Comparison of ENCODE assay signal across 24 cellular contexts in genomic region chr4:3192188-3192587, GRCh38. TPM values are rescaled to one million over a fixed set of nuclear protein-coding genes. Genes with fewer than 3 reads are reported as not detected.
DNase-seq lines count a peak whose midpoint lies in the region; ATAC-seq, FAIRE-seq and TF ChIP-seq lines count a peak whose summit lies in the region.
"Had no signal": no experiment of that assay in that cellular context is flagged by ENCODE, and none has a peak within 500 bp of the region (broad histone marks: within the 10 kb centered on the region; RNA-seq: fewer than 3 reads in every experiment).

No MANE protein-coding gene starts in this region.

- H3K23ac ChIP-seq in mesenchymal stem cell (ENCODE audit: low read length in 2 of 2) = no peak overlapping the region

- no peak for TF ChIP-seq EP300 in GM12878 (IDR thresholded peaks at IDR 0.05; ENCODE audit: borderline replicate concordance in 1 of 2, control insufficient read depth in 1 of 2, low read depth in 2 of 2, low read length in 2 of 2)

- POLR2A ChIA-PET in CD8-positive, alpha-beta T cell (lab: Charles Lee) = interaction anchor here (0.6 to 2.3 kb wide), 2 partner anchors 11 to 12 kb away, joined by 3 to 10 read pairs; no protein-coding TSS in a partner anchor
- POLR2A ChIA-PET in GM12878 (lab: Charles Lee) = no interaction called here

- H3K4me1 ChIP-seq in CD8-positive, alpha-beta T cell (ENCODE audit: insufficient read depth, low read length) = peaks cover 42% of the 10 kb centered on the region
- H3K4me1 ChIP-seq in GM12878 (ENCODE audit: control insufficient read depth, insufficient read depth, low read length) = no peaks in the 10 kb centered on the region
- H3K4me1 ChIP-seq in mesenchymal stem cell (ENCODE audit: control insufficient read depth, insufficient read depth, low read depth, low read length) = peaks cover 3% of the 10 kb centered on the region
- no peaks in the 10 kb centered on the region for H3K4me1 ChIP-seq in colonic mucosa
- H3K4me1 ChIP-seq: lower lobe of right lung, Peyer's patch, stomach, tibial nerve had no signal

- H2BK15ac ChIP-seq in mesenchymal stem cell (ENCODE audit: low read depth, poor library complexity, severe bottlenecking) = no peak overlapping the region

- H3K14ac ChIP-seq in mesenchymal stem cell (ENCODE audit: low read length in 2 of 2) = no peak overlapping the region

- no peak for TF ChIP-seq CTCF in CD8-positive, alpha-beta T cell (IDR thresholded peaks at IDR 0.05)
- TF ChIP-seq CTCF in HFFc6 (IDR thresholded peaks at IDR 0.05) (no peak), GM12878 (IDR thresholded peaks at IDR 0.05 in 2 of 3, conservative IDR thresholded peaks at IDR 0.05 in 1 of 3; ENCODE audit: control insufficient read depth in 2 of 3, extremely low read depth in 1 of 3, insufficient read depth in 1 of 3, low read depth in 3 of 3, low read length in 3 of 3) (no peak), colonic mucosa (IDR thresholded peaks at IDR 0.05) (no peak)

- no peaks in the 10 kb centered on the region for H3K79me2 ChIP-seq in GM12878 (ENCODE audit: control insufficient read depth, insufficient read depth, low read length)

- FAIRE-seq in GM12878 (lab: Jason Lieb, UNC) = no peak
- FAIRE-seq: TTC549 had no signal

- peaks cover 56% of the 10 kb centered on the region for H3K36me3 Mint-ChIP-seq in CD8-positive, alpha-beta T cell
- peaks cover 9% of the 10 kb centered on the region; the same call in 1 of the 2 replicates for H3K36me3 Mint-ChIP-seq in HFFc6 (ENCODE audit: low read depth)

- SMC1A ChIA-PET in GM12878 (lab: Charles Lee; ENCODE audit: uncharacterized antibody, unreplicated experiment) = interaction anchor here (0.8 to 2.1 kb wide), 3 partner anchors 15 to 132 kb away, joined by 3 to 5 read pairs (median 3); no protein-coding TSS in a partner anchor

- peak overlapping the region in 1 of 2 experiments; percentile 9 for H3K4ac ChIP-seq in mesenchymal stem cell (ENCODE audit: low read depth in 1 of 2, low read length in 2 of 2)

- in situ Hi-C loops in GM12878 (cut with MboI) = no loop called here

- peak; percentile 30 for ATAC-seq in CD8-positive, alpha-beta T cell
- ATAC-seq in GM12878 = peak; percentile 31; the same call in 1 of the 3 replicates
- ATAC-seq: lower lobe of right lung, sciatic nerve had no signal

- H3K18ac ChIP-seq in mesenchymal stem cell (ENCODE audit: low read depth in 1 of 2, low read length in 2 of 2) = peak overlapping the region; percentile 25 to 61

- no peak for TF ChIP-seq POLR2A in GM12878 (IDR thresholded peaks at IDR 0.05; ENCODE audit: low read depth, low read length)

- peak overlapping the region; percentile 26 for H3K27ac ChIP-seq in CD8-positive, alpha-beta T cell (ENCODE audit: low read depth, low read length)
- no peak overlapping the region; the same call in 1 of the 2 replicates for H3K27ac ChIP-seq in GM12878 (ENCODE audit: control insufficient read depth, insufficient read depth)
- H3K27ac ChIP-seq in mesenchymal stem cell (ENCODE audit: low read length, poor library complexity, severe bottlenecking) = peak overlapping the region; percentile 14
- no peak overlapping the region for H3K27ac ChIP-seq in colonic mucosa
- H3K27ac ChIP-seq: GM23248, KMS-11, lower lobe of right lung, Peyer's patch, stomach had no signal

- H3K9me3 Mint-ChIP-seq in CD8-positive, alpha-beta T cell = no peaks in the 10 kb centered on the region
- no peaks in the 10 kb centered on the region for H3K9me3 Mint-ChIP-seq in HFFc6
- H3K9me3 Mint-ChIP-seq: brain; CD4-positive, alpha-beta T cell; dendritic cell treated with granulocyte-macrophage colony-stimulating factor and Interleukin-4, amounts not matched to agents 40 ng/mL and 50 ng/mL, for 4 days had no signal

- peak in 1 of 7 experiments; percentile 48 for DNase-seq in CD8-positive, alpha-beta T cell
- DNase-seq in HFFc6 (no peak), GM12878 (ENCODE audit: low read depth, low spot score) (no peak), mesenchymal stem cell (no peak), GF-D8 (lab: John Stamatoyannopoulos, UW) (no peak), dedifferentiated amniotic fluid mesenchymal stem cell (ENCODE audit: extremely low spot score) (no peak), colonic mucosa (no peak)
- DNase-seq: activated CD4-positive, CD25-positive, alpha-beta regulatory T cell treated with anti-CD3 and anti-CD28 coated beads, Interleukin-2, amount 50 U/mL, for 72 hours; activated effector memory CD4-positive, alpha-beta T cell treated with Interleukin-2 at 50 U/mL for 16 hours; CD4-positive, alpha-beta T cell; GM23248; lower lobe of right lung; MV-4-11; NCI-H146; NCI-H510A treated with DMSO at 0.1 percent for 48 hours; Peyer's patch; stomach had no signal

- WGBS in GM12878 (ENCODE audit: insufficient coverage, insufficient replicate concordance, low lambda C conversion rate, missing lambda C conversion rate) = 61% methylated on average over 4 of the region's 4 CpGs
- 98% methylated on average over 4 of the region's 4 CpGs for WGBS in mesenchymal stem cell

- peak overlapping the region; percentile 42 for H2BK120ac ChIP-seq in mesenchymal stem cell (ENCODE audit: low read depth, low read length)

- no peak for TF ChIP-seq RAD21 in GM12878 (IDR thresholded peaks at IDR 0.05; ENCODE audit: insufficient read depth, low read depth, low read length)

- peaks cover 56% of the 10 kb centered on the region for H3K4me1 Mint-ChIP-seq in CD8-positive, alpha-beta T cell (ENCODE audit: low read depth)
- H3K4me1 Mint-ChIP-seq in HFFc6 (ENCODE audit: low read depth) = peaks cover 13% of the 10 kb centered on the region

- peak overlapping the region; percentile 43 for H4K91ac ChIP-seq in mesenchymal stem cell (ENCODE audit: low read length)

- H3K9me3 ChIP-seq in CD8-positive, alpha-beta T cell (ENCODE audit: low read length) = no peaks in the 10 kb centered on the region
- H3K9me3 ChIP-seq in GM12878 (replicated peaks; ENCODE audit: control insufficient read depth, insufficient read depth, low read length) (no peaks in the 10 kb centered on the region), mesenchymal stem cell (ENCODE audit: control insufficient read depth, low read length) (no peaks in the 10 kb centered on the region), colonic mucosa (no peaks in the 10 kb centered on the region)
- H3K9me3 ChIP-seq: lower lobe of right lung, Peyer's patch, stomach, tibial nerve had no signal

- no peak overlapping the region for H2BK5ac ChIP-seq in mesenchymal stem cell (ENCODE audit: low read depth, low read length, poor library complexity, severe bottlenecking)

- peak overlapping the region; percentile 75 for H3K27ac Mint-ChIP-seq in CD8-positive, alpha-beta T cell
- peak overlapping the region; percentile 62 for H3K27ac Mint-ChIP-seq in HFFc6
- H3K27ac Mint-ChIP-seq: CD4-positive, alpha-beta T cell; dendritic cell treated with granulocyte-macrophage colony-stimulating factor and Interleukin-4, amounts not matched to agents 40 ng/mL and 50 ng/mL, for 4 days; progenitor cell of endocrine pancreas had no signal

- H2AK5ac ChIP-seq in mesenchymal stem cell (ENCODE audit: low read length, severe bottlenecking) = peak overlapping the region; percentile 93

- H3K79me1 ChIP-seq in mesenchymal stem cell (replicated peaks; ENCODE audit: low read length, poor library complexity, severe bottlenecking) = peaks cover 25% of the 10 kb centered on the region

- BruUV-seq in GM12878 (replicated peaks; lab: Mats Ljungman, UMichigan) = no TSS peak

- CTCF ChIA-PET in CD8-positive, alpha-beta T cell (lab: Charles Lee) = interaction anchor here (0.9 to 6.4 kb wide), 6 partner anchors 11 to 288 kb away, joined by 3 to 48 read pairs (median 8); partner anchors contain the start of gene HGFAC
- CTCF ChIA-PET in GM12878 (lab: Yijun Ruan, JAX) = interaction anchor here (0.7 to 1.4 kb wide), 4 partner anchors 10 to 154 kb away, joined by 3 to 5 read pairs (median 3); no protein-coding TSS in a partner anchor

- RAD21 ChIA-PET in GM12878 (lab: Charles Lee; ENCODE audit: unreplicated experiment) = no interaction called here

- no peak overlapping the region for H3K4me3 ChIP-seq in CD8-positive, alpha-beta T cell (ENCODE audit: low read depth, low read length)
- H3K4me3 ChIP-seq in GM12878 = no peak overlapping the region
- H3K4me3 ChIP-seq in mesenchymal stem cell (ENCODE audit: insufficient read depth in 1 of 2, low read depth in 1 of 2, low read length in 2 of 2) = no peak overlapping the region
- H3K4me3 ChIP-seq in colonic mucosa = no peak overlapping the region
- H3K4me3 ChIP-seq: GM23248, lower lobe of right lung, Peyer's patch, stomach, tibial nerve had no signal

- H4K20me1 ChIP-seq in GM12878 (ENCODE audit: control insufficient read depth, insufficient read depth) = 0 out of 2 replicates have a peak, but pooled peaks cover 2% of the 10 kb centered on the region

- peaks cover 17% of the 10 kb centered on the region for H3K36me3 ChIP-seq in CD8-positive, alpha-beta T cell (ENCODE audit: insufficient read depth, low read length)
- H3K36me3 ChIP-seq in GM12878 (ENCODE audit: control insufficient read depth in 2 of 2, insufficient read depth in 2 of 2, low read length in 1 of 2) = peaks cover 27 to 44% of the 10 kb centered on the region in 2 experiments
- H3K36me3 ChIP-seq in mesenchymal stem cell (ENCODE audit: control insufficient read depth in 1 of 2, insufficient read depth in 2 of 2, low read depth in 1 of 2, low read length in 2 of 2) = peaks cover 41 to 81% of the 10 kb centered on the region in 2 experiments
- H3K36me3 ChIP-seq in colonic mucosa = peaks cover 14% of the 10 kb centered on the region

- H3K27me3 ChIP-seq in CD8-positive, alpha-beta T cell (ENCODE audit: insufficient read depth, low read length) = no peaks in the 10 kb centered on the region
- no peaks in the 10 kb centered on the region for H3K27me3 ChIP-seq in GM12878 (replicated peaks in 1 of 2; ENCODE audit: control insufficient read depth in 2 of 2, insufficient read depth in 2 of 2, low read length in 1 of 2)
- H3K27me3 ChIP-seq in mesenchymal stem cell (ENCODE audit: control insufficient read depth in 1 of 2, insufficient read depth in 1 of 2, low read length in 2 of 2) = no peaks in the 10 kb centered on the region
- no peaks in the 10 kb centered on the region for H3K27me3 ChIP-seq in colonic mucosa
- H3K27me3 ChIP-seq: Peyer's patch, stomach, tibial nerve had no signal

- no peak overlapping the region for H2AFZ ChIP-seq in GM12878 (ENCODE audit: control insufficient read depth, low read depth, low read length)
- H2AFZ ChIP-seq in mesenchymal stem cell (ENCODE audit: low read depth, low read length) = no peak overlapping the region
- H2AFZ ChIP-seq: GM23248 had no signal

- H3K4me2 ChIP-seq in GM12878 (ENCODE audit: control insufficient read depth, insufficient read depth) (no peak overlapping the region), mesenchymal stem cell (ENCODE audit: low read length, poor library complexity, severe bottlenecking) (no peak overlapping the region)
- H3K4me2 ChIP-seq: KMS-11 had no signal

- no peak overlapping the region for H3K9ac ChIP-seq in GM12878 (ENCODE audit: control insufficient read depth, insufficient read depth, low read length)
- H3K9ac ChIP-seq in mesenchymal stem cell (ENCODE audit: low read length) = no peak overlapping the region
- no peak overlapping the region for H3K9ac ChIP-seq in colonic mucosa (ENCODE audit: low read depth in 2 of 2, low read length in 2 of 2)
- H3K9ac ChIP-seq: GM23248, KMS-11 had no signal

- H2BK12ac ChIP-seq in mesenchymal stem cell (ENCODE audit: low read length in 2 of 2) = no peak overlapping the region

- intact Hi-C loops in CD8-positive, alpha-beta T cell (cut with DNase I, micrococcal nuclease) = loop anchor here in 1 of 2 experiments (5.0 kb wide), 1 partner anchor 690 kb away; no protein-coding TSS in a partner anchor
- intact Hi-C loops in GM12878 (cut with micrococcal nuclease; ENCODE audit: unreplicated experiment) (no loop called here), colonic mucosa (cut with DNase I) (loop anchor here (5.0 kb wide), 1 partner anchor 250 kb away; the partner anchor contains the start of gene HGFAC)

- H3K27me3 Mint-ChIP-seq in CD8-positive, alpha-beta T cell (ENCODE audit: low read depth) = no peaks in the 10 kb centered on the region
- no peaks in the 10 kb centered on the region; the same call in none of the 2 replicates for H3K27me3 Mint-ChIP-seq in HFFc6 (ENCODE audit: insufficient read depth)
- H3K27me3 Mint-ChIP-seq: brain; CD4-positive, alpha-beta T cell; dendritic cell treated with granulocyte-macrophage colony-stimulating factor and Interleukin-4, amounts not matched to agents 40 ng/mL and 50 ng/mL, for 4 days; progenitor cell of endocrine pancreas had no signal

- H3K4me3 Mint-ChIP-seq in CD8-positive, alpha-beta T cell = no peak overlapping the region
- no peak overlapping the region for H3K4me3 Mint-ChIP-seq in HFFc6
- H3K4me3 Mint-ChIP-seq: brain; CD4-positive, alpha-beta T cell; dendritic cell treated with granulocyte-macrophage colony-stimulating factor and Interleukin-4, amounts not matched to agents 40 ng/mL and 50 ng/mL, for 4 days had no signal

- H4K8ac ChIP-seq in mesenchymal stem cell (ENCODE audit: low read length) = no peak overlapping the region

RNA-seq across cellular contexts. Expression of gene MSANTD1, which starts 56.8 kb away (rescaled TPM):
- under 1 TPM; 0.39 to 0.76 TPM for total RNA-seq in CD8-positive, alpha-beta T cell
- total RNA-seq in HFFc6 (2021; fragmentation: NEBNext Ultra II Directional; extraction: Animal tissue kit (Norgen Biotek cat#: 25700)) = under 1 TPM; 0.09 to 0.35 (median 0.12) TPM
- total RNA-seq in GM12878 (2013; cell fraction: nucleolus; rRNA removed) = 3.4 and 3.6 TPM in 2 replicates
- total RNA-seq in GM12878 (2014; rRNA removed) = 0.11 and 0.28 TPM in 2 replicates
- total RNA-seq in GM12878 (2014; rRNA removed; fragmentation: Illumina TruSeq; extraction: Trizol) = 0.14 and 0.22 TPM in 2 replicates
- total RNA-seq in GM12878 (2021) = 0.37 and 0.87 TPM in 2 replicates
- polyA plus RNA-seq in GM12878 (2011; ENCODE audit: low read depth) = 0.16 TPM
- polyA plus RNA-seq in GM12878 (2011; rRNA removed) = 0.04 and 0.11 TPM in 2 replicates
- polyA plus RNA-seq in GM12878 (2011; cell fraction: cytosol; rRNA removed) = 0.04 and 0.10 TPM in 2 replicates
- 2.0 and 2.1 TPM in 2 replicates for polyA plus RNA-seq in GM12878 (2011; cell fraction: nucleus; rRNA removed)
- polyA plus RNA-seq in GM12878 (2012) = 0.38 and 0.49 TPM in 2 replicates
- 0.07 TPM in 1 of 2 replicates, not detected in the other for polyA plus RNA-seq in GM12878 (2014; fragmentation: Illumina TruSeq; extraction: Trizol)
- polyA plus RNA-seq in GM12878 (2014; fragmentation: Nextera tagmentation; extraction: Ambion mirVana) = not detected
- 0.22 and 0.38 TPM in 2 replicates for polyA plus RNA-seq in GM12878 (2014; rRNA removed)
- under 1 TPM; 0.21 to 0.55 TPM for polyA plus RNA-seq in GM12878 (2016; fragmentation: Nextera tagmentation; extraction: Ambion mirVana)
- 0.59 and 0.62 TPM in 2 replicates for polyA minus RNA-seq in GM12878 (2011; rRNA and poly(A)+ RNA removed)
- not detected in 2 replicates for polyA minus RNA-seq in GM12878 (2011; cell fraction: cytosol; rRNA and poly(A)+ RNA removed)
- polyA minus RNA-seq in GM12878 (2011; cell fraction: nucleus; rRNA and poly(A)+ RNA removed) = 1.3 and 3.3 TPM in 2 replicates
- polyA plus RNA-seq in mesenchymal stem cell (2013, experiment 1 of 2) = 0.07 TPM
- polyA plus RNA-seq in mesenchymal stem cell (2013, experiment 2 of 2) = 0.11 TPM
- total RNA-seq in colonic mucosa = 1 to 10 TPM in 1 of 2 donors, under 1 TPM in 1; 0.40 to 1.3 TPM
- total RNA-seq: GM23248 had no signal
- polyA plus RNA-seq: GM23248 had no signal

Comparison
In these comparisons a context has a peak if more than half of its experiments do, and no peak if none do; other contexts are left out.
1. H3K27ac ChIP-seq: peak in CD8-positive, alpha-beta T cell (single experiment) and mesenchymal stem cell (single experiment); none in GM12878 (single experiment) and colonic mucosa (single experiment).